9 cellular contexts compared by ENCODE assay signal in the genomic region with DNA sequence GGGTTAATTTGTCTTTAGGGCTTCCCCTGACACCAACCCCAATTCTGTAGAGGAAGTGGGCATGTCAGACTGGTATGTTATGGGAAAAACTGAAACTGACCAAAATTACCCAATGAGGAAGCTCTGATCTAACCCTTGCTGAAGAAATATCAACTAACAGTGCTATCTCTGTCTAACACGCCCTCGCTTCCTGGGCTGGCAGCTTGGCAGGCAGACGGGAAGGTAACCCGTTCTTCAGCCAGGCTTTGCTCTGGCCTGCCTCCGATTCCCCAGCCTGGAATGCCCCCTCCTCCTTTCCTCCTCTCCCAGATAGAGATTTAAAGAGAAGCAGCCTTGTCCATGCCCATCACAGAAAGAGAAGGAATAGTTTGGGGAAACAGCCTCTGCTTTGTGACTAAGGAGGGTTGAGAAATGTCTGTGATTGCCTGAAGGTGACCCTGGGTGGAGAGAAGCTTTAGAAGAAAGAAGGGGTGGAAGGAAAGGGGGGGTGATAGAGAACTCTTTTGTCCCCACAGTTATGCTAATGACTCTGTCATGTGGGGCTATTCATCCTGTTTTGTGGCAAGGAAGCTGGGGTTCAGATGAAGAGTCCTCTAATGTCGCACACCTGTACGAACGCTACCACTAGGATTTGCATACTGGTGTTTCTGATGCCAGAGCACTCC. TPM values are rescaled to one million over a fixed set of nuclear protein-coding genes. Genes with fewer than 3 reads are reported as not detected.
A peak's percentile ranks its signal among the peaks of the same experiment; 100 is the strongest.
DNase-seq lines count a peak whose midpoint lies in the region; ATAC-seq and TF ChIP-seq lines count a peak whose summit lies in the region.
"Had no signal": no experiment of that assay in that cellular context is flagged by ENCODE, and none has a peak within 500 bp of the region (broad histone marks: within the 10 kb centered on the region; RNA-seq: fewer than 3 reads in every experiment).

No MANE protein-coding gene starts in this region.

- no peak for TF ChIP-seq EP300 in esophagus muscularis mucosa (IDR thresholded peaks at IDR 0.05)

- no peaks in the 10 kb centered on the region for H3K27me3 Mint-ChIP-seq in activated naive CD8-positive, alpha-beta T cell

- WGBS in thymus: 3% methylated on average over 8 of the region's 8 CpGs
- 38% methylated on average over 8 of the region's 8 CpGs for WGBS in esophagus muscularis mucosa

- no peaks in the 10 kb centered on the region for H3K9me3 Mint-ChIP-seq in activated naive CD8-positive, alpha-beta T cell (ENCODE audit: low read depth)

- peak; percentile 95 for DNase-seq in NOMO-1 treated with DMSO at 0.1 percent for 48 hours (lab: John Stamatoyannopoulos, UW; ENCODE audit: unreplicated experiment)
- peak; percentile 67 to 84 for DNase-seq in left lung
- no peak for DNase-seq in esophagus muscularis mucosa (ENCODE audit: extremely low spot score)
- DNase-seq in NCI-H345 treated with DMSO at 0.1 percent for 48 hours (lab: John Stamatoyannopoulos, UW; ENCODE audit: unreplicated experiment): no peak

- peak overlapping the region; percentile 83 for H3K4me3 Mint-ChIP-seq in activated naive CD8-positive, alpha-beta T cell

- peaks cover 4% of the 10 kb centered on the region for H3K36me3 Mint-ChIP-seq in activated naive CD8-positive, alpha-beta T cell

- TF ChIP-seq CTCF in left lung (IDR thresholded peaks at IDR 0.05): no peak
- no peak for TF ChIP-seq CTCF in esophagus muscularis mucosa (IDR thresholded peaks at IDR 0.05)

- H3K36me3 ChIP-seq in left lung (peaks cover 0 to 3% of the 10 kb centered on the region in 2 donors), thymus (ENCODE audit: control insufficient read depth, insufficient read depth) (peaks cover under 1% of the 10 kb centered on the region), esophagus muscularis mucosa (no peaks in the 10 kb centered on the region)

- intact Hi-C loops in left lung (cut with DNase I): no loop called here
- intact Hi-C loops in esophagus muscularis mucosa (cut with DNase I): no loop called here

- H3K27me3 ChIP-seq in left lung: no peaks in the 10 kb centered on the region
- no peaks in the 10 kb centered on the region for H3K27me3 ChIP-seq in thymus (ENCODE audit: control insufficient read depth, insufficient read depth)
- no peaks in the 10 kb centered on the region for H3K27me3 ChIP-seq in esophagus muscularis mucosa

- H3K4me1 Mint-ChIP-seq in activated naive CD8-positive, alpha-beta T cell (ENCODE audit: low read depth): peaks cover 82% of the 10 kb centered on the region

- peak overlapping the region; percentile 88 for H3K27ac Mint-ChIP-seq in activated naive CD8-positive, alpha-beta T cell

- ATAC-seq in GM18858 (IDR thresholded peaks at IDR 0.05; ENCODE audit: unreplicated experiment) (peak; percentile 84), HG02759 (IDR thresholded peaks at IDR 0.05; ENCODE audit: unreplicated experiment) (peak; percentile 77), left lung (peak; percentile 44)

- peak overlapping the region; percentile 33 to 93 for H3K27ac ChIP-seq in left lung
- peak overlapping the region; percentile 88 for H3K27ac ChIP-seq in thymus (ENCODE audit: low read depth)
- peak overlapping the region in 2 of 4 donors; percentile 5 to 38 for H3K27ac ChIP-seq in esophagus muscularis mucosa (replicated peaks in 1 of 4)
- H3K27ac ChIP-seq: VCaP had no signal

- H3K4me3 ChIP-seq in left lung (no peak overlapping the region), thymus (ENCODE audit: low read length) (no peak overlapping the region), esophagus muscularis mucosa (no peak overlapping the region)

- TF ChIP-seq POLR2A in esophagus muscularis mucosa (IDR thresholded peaks at IDR 0.05; ENCODE audit: low read depth): no peak

- H3K4me1 ChIP-seq in left lung: peaks cover 42 to 87% of the 10 kb centered on the region in 2 donors
- peaks cover 17% of the 10 kb centered on the region for H3K4me1 ChIP-seq in thymus (ENCODE audit: control insufficient read depth, insufficient read depth, low read length)
- H3K4me1 ChIP-seq in esophagus muscularis mucosa: peaks cover 29 to 52% (median 33%) of the 10 kb centered on the region in 4 donors

- H3K9me3 ChIP-seq in left lung (no peaks in the 10 kb centered on the region), thymus (ENCODE audit: control insufficient read depth) (no peaks in the 10 kb centered on the region), esophagus muscularis mucosa (no peaks in the 10 kb centered on the region)

RNA-seq across cellular contexts. Expression of gene HK2, which starts 15.4 kb away (rescaled TPM):
- total RNA-seq in left lung (10 to 100 TPM; 47.4 to 55.6 TPM), esophagus muscularis mucosa (1 to 10 TPM in 3 of 4 donors, under 1 TPM in 1; 0.97 to 5.3 (median 3.0) TPM)
- polyA plus RNA-seq in thymus: 4.8 TPM

Comparison
In these comparisons a context has a peak if more than half of its experiments do, and no peak if none do; other contexts are left out.
1. DNase-seq: peak in NOMO-1 treated with DMSO at 0.1 percent for 48 hours (single experiment) and left lung (2 of 2); none in esophagus muscularis mucosa (single experiment) and NCI-H345 treated with DMSO at 0.1 percent for 48 hours (single experiment).
2. RNA of gene HK2, which starts 15.4 kb away (total RNA-seq): 47.4 to 55.6 TPM in left lung; 0.97 to 5.3 TPM in esophagus muscularis mucosa; every median in the first group is over 4 times any median in the second.
3. Peak in every context shown above with its lines, with median percentiles within 50 percentile points of each other: ATAC-seq.